In genomic region chr3:138180375-138181029, GRCh38 we compare ENCODE assay signal across 9 cellular contexts. TPM values are rescaled to one million over a fixed set of nuclear protein-coding genes. Genes with fewer than 3 reads are reported as not detected.
DNase-seq lines count a peak whose midpoint lies in the region; ATAC-seq, FAIRE-seq and TF ChIP-seq lines count a peak whose summit lies in the region.
"Had no signal": no experiment of that assay in that cellular context is flagged by ENCODE, and none has a peak within 500 bp of the region (broad histone marks: within the 10 kb centered on the region; RNA-seq: fewer than 3 reads in every experiment).

No MANE protein-coding gene starts in this region.

- peaks cover 23% of the 10 kb centered on the region for H3K4me1 ChIP-seq in HepG2 (ENCODE audit: insufficient read depth, low read length)

- peak; percentile 4 for FAIRE-seq in HepG2 (lab: Jason Lieb, UNC)

- ATAC-seq in HepG2 (peak; percentile 93), GM21367 (IDR thresholded peaks at IDR 0.05; ENCODE audit: unreplicated experiment) (no peak)

- no TSS peak for BruUV-seq in HepG2 (replicated peaks; lab: Mats Ljungman, UMichigan)

- DNase-seq in DMS 273 treated with DMSO at 0.1 percent for 48 hours (lab: John Stamatoyannopoulos, UW) (peak; percentile 21), GM20000 (ENCODE audit: low spot score) (peak; percentile 34), NOMO-1 treated with dmso at 0.1 percent for 144 hours (lab: John Stamatoyannopoulos, UW; ENCODE audit: unreplicated experiment) (peak; percentile 21), astrocyte of the spinal cord (ENCODE audit: low read depth, low spot score) (peak; percentile 54), HepG2 (ENCODE audit: low spot score) (peak; percentile 50), dedifferentiated amniotic fluid mesenchymal stem cell (ENCODE audit: extremely low spot score) (no peak)
- DNase-seq in Jurkat, Clone E6-1 (ENCODE audit: low read depth, low spot score): peak; percentile 54

- H3K9me3 ChIP-seq in HepG2 (ENCODE audit: low read length): no peaks in the 10 kb centered on the region

- H2AFZ ChIP-seq in HepG2 (ENCODE audit: low read length): no peak overlapping the region

- peaks cover 0 to 2% of the 10 kb centered on the region in 2 experiments; a peak in 2 of 5 replicates for H3K27me3 ChIP-seq in HepG2 (ENCODE audit: control insufficient read depth in 1 of 2, insufficient read depth in 2 of 2, low read length in 2 of 2)

- H3K79me2 ChIP-seq in HepG2 (ENCODE audit: insufficient read depth, low read length): no peaks in the 10 kb centered on the region

- no peak for TF ChIP-seq POLR2A in HepG2 (IDR thresholded peaks at IDR 0.05; ENCODE audit: insufficient read depth in 1 of 2, low read depth in 2 of 2, low read length in 2 of 2)

- no peak overlapping the region for H3K4me3 ChIP-seq in Jurkat, Clone E6-1 (ENCODE audit: low read length)
- no peak overlapping the region for H3K4me3 ChIP-seq in astrocyte of the spinal cord (ENCODE audit: low read depth, low read length)
- no peak overlapping the region for H3K4me3 ChIP-seq in HepG2 (replicated peaks in 1 of 3; ENCODE audit: insufficient read depth in 1 of 3, low read depth in 2 of 3, low read length in 3 of 3)

- POLR2A ChIA-PET in HepG2 (lab: Yijun Ruan, JAX): no interaction called here

- TF ChIP-seq EP300 in HepG2 (IDR thresholded peaks at IDR 0.05; ENCODE audit: low read depth in 2 of 2, low read length in 2 of 2): no peak
- TF ChIP-seq EP300 in HepG2 (CRISPR knock-in tag; IDR thresholded peaks at IDR 0.05; ENCODE audit: borderline replicate concordance): no peak

- in situ Hi-C loops in astrocyte of the spinal cord (cut with HindIII; ENCODE audit: low sequenced_read_pairs): no loop called here
- in situ Hi-C loops in HepG2 (cut with HindIII; ENCODE audit: extremely low pct_ligation_motif_present, low pct_unique_long_range_greater_than_20kb): loop anchor here (10.0 kb wide), 1 partner anchor 144 kb away; the partner anchor contains the start of gene NME9

- no peaks in the 10 kb centered on the region for H3K36me3 ChIP-seq in HepG2 (replicated peaks in 1 of 2; ENCODE audit: control insufficient read depth in 1 of 2, insufficient read depth in 2 of 2, low read length in 2 of 2)

- no peaks in the 10 kb centered on the region for H4K20me1 ChIP-seq in HepG2 (ENCODE audit: insufficient read depth, low read length)

- TF ChIP-seq RAD21 in HepG2 (CRISPR knock-in tag; IDR thresholded peaks at IDR 0.05): peak; percentile 52; the same call in 1 of the 2 replicates

- WGBS in HepG2 (ENCODE audit: low lambda C conversion rate): 3% methylated on average over 2 of the region's 2 CpGs

- no peak overlapping the region for H3K27ac ChIP-seq in HepG2 (ENCODE audit: extremely low read length, insufficient read depth, low read length)

- TF ChIP-seq CTCF in GM20000 (IDR thresholded peaks at IDR 0.05; ENCODE audit: extremely low read depth, missing control alignments): peak; percentile 24
- peak; percentile 62 for TF ChIP-seq CTCF in astrocyte of the spinal cord (IDR thresholded peaks at IDR 0.05; ENCODE audit: low read depth, low read length)
- peak; percentile 81 for TF ChIP-seq CTCF in HepG2 (CRISPR knock-in tag; IDR thresholded peaks at IDR 0.05)

- intact Hi-C loops in HepG2 (cut with micrococcal nuclease; ENCODE audit: unreplicated experiment): loop anchor here (1.0 to 10.0 kb wide), 2 partner anchors 149 to 244 kb away; partner anchors contain the start of gene NME9

- CTCF ChIA-PET in HepG2 (lab: Yijun Ruan, JAX; ENCODE audit: low intra/inter-chr PET ratio, low total read pairs): no interaction called here

- no peak overlapping the region for H3K4me2 ChIP-seq in HepG2 (ENCODE audit: low read depth, low read length)

- H3K9ac ChIP-seq in HepG2 (ENCODE audit: insufficient read depth, low read depth, low read length): no peak overlapping the region

TF ChIP-seq in HepG2, 621 proteins besides CTCF, POLR2A, EP300 and RAD21 (continues in another document):
- TF ChIP-seq TSC22D2 (CRISPR knock-in tag; IDR thresholded peaks at IDR 0.05; ENCODE audit: borderline replicate concordance) (no peak), RFX5 (IDR thresholded peaks at IDR 0.05; ENCODE audit: low read depth, low read length) (no peak)

RNA-seq across cellular contexts. Expression of gene DBR1, which starts 5.8 kb away (rescaled TPM):
- 14.6 TPM for polyA plus RNA-seq in Jurkat, Clone E6-1 (2012; ENCODE audit: insufficient read depth, insufficient read length)
- 16.7 and 22.7 TPM in 2 replicates for total RNA-seq in HepG2 (2016; rRNA removed; fragmentation: Illumina TruSeq; extraction: Trizol)
- 1.6 and 1.9 TPM in 2 replicates for total RNA-seq in HepG2 (2016; cell fraction: cytosol; rRNA removed; fragmentation: Illumina TruSeq; extraction: Trizol; ENCODE audit: low read depth)
- total RNA-seq in HepG2 (2016; cell fraction: insoluble cytoplasmic fraction; rRNA removed; fragmentation: Illumina TruSeq; extraction: Trizol): 18.0 and 23.8 TPM in 2 replicates
- total RNA-seq in HepG2 (2016; cell fraction: membrane; rRNA removed; fragmentation: Illumina TruSeq; extraction: Trizol): 4.4 and 5.9 TPM in 2 replicates
- total RNA-seq in HepG2 (2016; cell fraction: nucleus; rRNA removed; fragmentation: Illumina TruSeq; extraction: Trizol): 8.9 and 12.6 TPM in 2 replicates
- polyA plus RNA-seq in HepG2 (2011; rRNA removed): 6.1 and 6.4 TPM in 2 replicates
- 4.3 and 5.6 TPM in 2 replicates for polyA plus RNA-seq in HepG2 (2011; cell fraction: cytosol; rRNA removed)
- 3.2 and 6.3 TPM in 2 replicates for polyA plus RNA-seq in HepG2 (2011; cell fraction: nucleus; rRNA removed)
- 4.5 and 6.3 TPM in 2 replicates for polyA plus RNA-seq in HepG2 (2012)
- 0.51 and 0.66 TPM in 2 replicates for polyA plus RNA-seq in HepG2 (2016; cell fraction: cytosol; fragmentation: Illumina TruSeq; extraction: Trizol; ENCODE audit: low read depth)
- 17.7 and 18.8 TPM in 2 replicates for polyA plus RNA-seq in HepG2 (2016; cell fraction: insoluble cytoplasmic fraction; fragmentation: Illumina TruSeq; extraction: Trizol; ENCODE audit: low read depth)
- polyA plus RNA-seq in HepG2 (2016; cell fraction: membrane; fragmentation: Illumina TruSeq; extraction: Trizol; ENCODE audit: low read depth): 1.5 and 1.8 TPM in 2 replicates
- 11.3 and 15.7 TPM in 2 replicates for polyA plus RNA-seq in HepG2 (2016; cell fraction: nucleus; fragmentation: Illumina TruSeq; extraction: Trizol; ENCODE audit: insufficient read depth, low read depth)
- 4.2 and 5.9 TPM in 2 replicates for polyA minus RNA-seq in HepG2 (2011; rRNA and poly(A)+ RNA removed; ENCODE audit: low replicate concordance)
- 4.1 and 5.1 TPM in 2 replicates for polyA minus RNA-seq in HepG2 (2011; cell fraction: cytosol; rRNA and poly(A)+ RNA removed)
- polyA minus RNA-seq in HepG2 (2011; cell fraction: nucleus; rRNA and poly(A)+ RNA removed): 6.6 and 7.7 TPM in 2 replicates

RNA-seq across cellular contexts. Expression of gene ARMC8, which starts 6.6 kb away (rescaled TPM):
- polyA plus RNA-seq in Jurkat, Clone E6-1 (2012; ENCODE audit: insufficient read depth, insufficient read length): 63.9 TPM
- total RNA-seq in HepG2 (2016; rRNA removed; fragmentation: Illumina TruSeq; extraction: Trizol): 38.9 and 48.9 TPM in 2 replicates
- 18.2 and 23.7 TPM in 2 replicates for total RNA-seq in HepG2 (2016; cell fraction: cytosol; rRNA removed; fragmentation: Illumina TruSeq; extraction: Trizol; ENCODE audit: low read depth)
- 43.7 and 56.0 TPM in 2 replicates for total RNA-seq in HepG2 (2016; cell fraction: insoluble cytoplasmic fraction; rRNA removed; fragmentation: Illumina TruSeq; extraction: Trizol)
- total RNA-seq in HepG2 (2016; cell fraction: membrane; rRNA removed; fragmentation: Illumina TruSeq; extraction: Trizol): 24.2 and 24.4 TPM in 2 replicates
- 70.4 and 70.9 TPM in 2 replicates for total RNA-seq in HepG2 (2016; cell fraction: nucleus; rRNA removed; fragmentation: Illumina TruSeq; extraction: Trizol)
- polyA plus RNA-seq in HepG2 (2011; rRNA removed): 50.7 and 55.3 TPM in 2 replicates
- 22.8 and 25.0 TPM in 2 replicates for polyA plus RNA-seq in HepG2 (2011; cell fraction: cytosol; rRNA removed)
- 65.8 and 93.8 TPM in 2 replicates for polyA plus RNA-seq in HepG2 (2011; cell fraction: nucleus; rRNA removed)
- 19.5 and 22.5 TPM in 2 replicates for polyA plus RNA-seq in HepG2 (2012)
- polyA plus RNA-seq in HepG2 (2016; cell fraction: cytosol; fragmentation: Illumina TruSeq; extraction: Trizol; ENCODE audit: low read depth): 3.6 and 3.9 TPM in 2 replicates
- 35.8 and 49.4 TPM in 2 replicates for polyA plus RNA-seq in HepG2 (2016; cell fraction: insoluble cytoplasmic fraction; fragmentation: Illumina TruSeq; extraction: Trizol; ENCODE audit: low read depth)
- 7.3 and 8.2 TPM in 2 replicates for polyA plus RNA-seq in HepG2 (2016; cell fraction: membrane; fragmentation: Illumina TruSeq; extraction: Trizol; ENCODE audit: low read depth)
- 36.5 and 48.8 TPM in 2 replicates for polyA plus RNA-seq in HepG2 (2016; cell fraction: nucleus; fragmentation: Illumina TruSeq; extraction: Trizol; ENCODE audit: insufficient read depth, low read depth)
- polyA minus RNA-seq in HepG2 (2011; rRNA and poly(A)+ RNA removed; ENCODE audit: low replicate concordance): 194 and 251 TPM in 2 replicates
- polyA minus RNA-seq in HepG2 (2011; cell fraction: cytosol; rRNA and poly(A)+ RNA removed): 31.1 and 35.2 TPM in 2 replicates
- 121 and 148 TPM in 2 replicates for polyA minus RNA-seq in HepG2 (2011; cell fraction: nucleus; rRNA and poly(A)+ RNA removed)

RNA-seq across cellular contexts. Expression of gene A4GNT, which starts 48.3 kb away (rescaled TPM):
- polyA plus RNA-seq in Jurkat, Clone E6-1 (2012; ENCODE audit: insufficient read depth, insufficient read length): not detected
- not detected in 2 replicates for total RNA-seq in HepG2 (2016; rRNA removed; fragmentation: Illumina TruSeq; extraction: Trizol)
- total RNA-seq in HepG2 (2016; cell fraction: cytosol; rRNA removed; fragmentation: Illumina TruSeq; extraction: Trizol; ENCODE audit: low read depth): not detected in 2 replicates
- total RNA-seq in HepG2 (2016; cell fraction: insoluble cytoplasmic fraction; rRNA removed; fragmentation: Illumina TruSeq; extraction: Trizol): not detected in 2 replicates
- not detected in 2 replicates for total RNA-seq in HepG2 (2016; cell fraction: membrane; rRNA removed; fragmentation: Illumina TruSeq; extraction: Trizol)
- total RNA-seq in HepG2 (2016; cell fraction: nucleus; rRNA removed; fragmentation: Illumina TruSeq; extraction: Trizol): not detected in 2 replicates
- polyA plus RNA-seq in HepG2 (2011; rRNA removed): not detected in 2 replicates
- polyA plus RNA-seq in HepG2 (2011; cell fraction: cytosol; rRNA removed): not detected in 2 replicates
- polyA plus RNA-seq in HepG2 (2011; cell fraction: nucleus; rRNA removed): not detected in 2 replicates
- not detected in 2 replicates for polyA plus RNA-seq in HepG2 (2012)
- not detected in 2 replicates for polyA plus RNA-seq in HepG2 (2016; cell fraction: cytosol; fragmentation: Illumina TruSeq; extraction: Trizol; ENCODE audit: low read depth)
- not detected in 2 replicates for polyA plus RNA-seq in HepG2 (2016; cell fraction: insoluble cytoplasmic fraction; fragmentation: Illumina TruSeq; extraction: Trizol; ENCODE audit: low read depth)
- polyA plus RNA-seq in HepG2 (2016; cell fraction: membrane; fragmentation: Illumina TruSeq; extraction: Trizol; ENCODE audit: low read depth): not detected in 2 replicates
- polyA plus RNA-seq in HepG2 (2016; cell fraction: nucleus; fragmentation: Illumina TruSeq; extraction: Trizol; ENCODE audit: insufficient read depth, low read depth): not detected in 2 replicates
- polyA minus RNA-seq in HepG2 (2011; rRNA and poly(A)+ RNA removed; ENCODE audit: low replicate concordance): not detected in 2 replicates
- not detected in 2 replicates for polyA minus RNA-seq in HepG2 (2011; cell fraction: cytosol; rRNA and poly(A)+ RNA removed)
- polyA minus RNA-seq in HepG2 (2011; cell fraction: nucleus; rRNA and poly(A)+ RNA removed): not detected in 2 replicates
- total RNA-seq: T-helper 2 cell treated with Interferon-gamma antibody and Interleukin-4, amounts not matched to agents 100 ng/mL and 5 ng/mL, for 36 hours had no signal

Comparison
In these comparisons a context has a peak if more than half of its experiments do, and no peak if none do; other contexts are left out.
1. CTCF ChIP-seq: peak in every context shown above with its lines; median percentile 81 in HepG2; 62 in astrocyte of the spinal cord; 24 in GM20000.